8 cellular contexts compared by ENCODE assay signal in genomic region chrX:15854712-15855561, GRCh38. TPM values are rescaled to one million over a fixed set of nuclear protein-coding genes. Genes with fewer than 3 reads are reported as not detected.
DNase-seq lines count a peak whose midpoint lies in the region; ATAC-seq and TF ChIP-seq lines count a peak whose summit lies in the region.

Gene AP1S2, minus strand, starts transcription at chrX:15854813. Its CDS starts 2,289 bp downstream, at chrX:15852524.

- H3K4me1 Mint-ChIP-seq in CD14-positive monocyte: peaks cover 33% of the 10 kb centered on the region

- TF ChIP-seq CTCF in CD14-positive monocyte (IDR thresholded peaks at IDR 0.05): no peak
- peak in 1 of 2 donors; percentile 8 for TF ChIP-seq CTCF in left lung (IDR thresholded peaks at IDR 0.05)

- DNase-seq in CD14-positive monocyte (ENCODE audit: low spot score): peak; percentile 93
- peak; percentile 82 for DNase-seq in NCI-H748 treated with DMSO at 0.1 percent for 48 hours (lab: John Stamatoyannopoulos, UW)
- peak; percentile 74 to 83 for DNase-seq in activated CD4-positive, alpha-beta T cell treated with anti-CD3 and anti-CD28 coated beads, Interleukin-2, amount 50 U/mL, for 24 hours (ENCODE audit: low read depth in 1 of 2, low spot score in 1 of 2)
- peak; percentile 90 for DNase-seq in dedifferentiated amniotic fluid mesenchymal stem cell (ENCODE audit: extremely low spot score)
- peak; percentile 96 to 97 for DNase-seq in left lung
- peak; percentile 88 for DNase-seq in stimulated activated CD4-positive, alpha-beta T cell treated with anti-CD3 and anti-CD28 coated beads, Interleukin-2, amount 100 ng/mL, for 4 hours (ENCODE audit: low read depth)

- peak within 1 kb of the TSS; percentile 99 to 100 (median 100) for H3K27ac Mint-ChIP-seq in CD14-positive monocyte

- peak within 1 kb of the TSS; percentile 53 to 54 for H3K4me3 ChIP-seq in left lung

- peak within 1 kb of the TSS; percentile 86 to 97 for H3K27ac ChIP-seq in left lung

- peaks cover 0 to 9% (median 0%) of the 10 kb centered on the region in 7 donors for H3K9me3 Mint-ChIP-seq in CD14-positive monocyte

- H3K9me3 ChIP-seq in left lung: no peaks in the 10 kb centered on the region

- H3K27me3 Mint-ChIP-seq in CD14-positive monocyte (ENCODE audit: low read depth in 3 of 3): peaks cover 0 to 47% (median 1%) of the 10 kb centered on the region in 3 donors

- H3K4me3 Mint-ChIP-seq in CD14-positive monocyte: peak within 1 kb of the TSS; percentile 83 to 94

- H3K4me1 ChIP-seq in left lung: peaks cover 3 to 8% of the 10 kb centered on the region in 2 donors

- peaks cover 22 to 37% of the 10 kb centered on the region in 2 donors for H3K36me3 Mint-ChIP-seq in CD14-positive monocyte

- intact Hi-C loops in CD14-positive monocyte (cut with micrococcal nuclease) (loop anchor here (10.0 kb wide), 4 partner anchors 50 to 260 kb away; no protein-coding TSS in a partner anchor), left lung (cut with DNase I) (no loop called here)

- H3K36me3 ChIP-seq in left lung: no peaks in the 10 kb centered on the region

- ATAC-seq in GM19397 (IDR thresholded peaks at IDR 0.05; ENCODE audit: unreplicated experiment) (peak; percentile 93), HG03565 (IDR thresholded peaks at IDR 0.05; ENCODE audit: unreplicated experiment) (peak; percentile 79), left lung (peak; percentile 98)

- peaks cover 0 to 9% of the 10 kb centered on the region in 2 donors for H3K27me3 ChIP-seq in left lung

RNA-seq across cellular contexts. Expression of gene AP1S2, which starts in this region (rescaled TPM):
- 100 to 1,000 TPM; 806 to 851 TPM for polyA plus RNA-seq in CD14-positive monocyte
- 10 to 100 TPM; 35.9 to 63.4 TPM for total RNA-seq in left lung

Comparison
In these comparisons a context has a peak if more than half of its experiments do, and no peak if none do; other contexts are left out.
1. Peak in every context shown above with its lines: DNase-seq, ATAC-seq, H3K4me3 ChIP-seq and H3K27ac ChIP-seq.
2. intact Hi-C loops: an anchor here in CD14-positive monocyte (10.0 kb wide); none called in left lung.